ENCODE assay signal across 9 cellular contexts in the genomic region with DNA sequence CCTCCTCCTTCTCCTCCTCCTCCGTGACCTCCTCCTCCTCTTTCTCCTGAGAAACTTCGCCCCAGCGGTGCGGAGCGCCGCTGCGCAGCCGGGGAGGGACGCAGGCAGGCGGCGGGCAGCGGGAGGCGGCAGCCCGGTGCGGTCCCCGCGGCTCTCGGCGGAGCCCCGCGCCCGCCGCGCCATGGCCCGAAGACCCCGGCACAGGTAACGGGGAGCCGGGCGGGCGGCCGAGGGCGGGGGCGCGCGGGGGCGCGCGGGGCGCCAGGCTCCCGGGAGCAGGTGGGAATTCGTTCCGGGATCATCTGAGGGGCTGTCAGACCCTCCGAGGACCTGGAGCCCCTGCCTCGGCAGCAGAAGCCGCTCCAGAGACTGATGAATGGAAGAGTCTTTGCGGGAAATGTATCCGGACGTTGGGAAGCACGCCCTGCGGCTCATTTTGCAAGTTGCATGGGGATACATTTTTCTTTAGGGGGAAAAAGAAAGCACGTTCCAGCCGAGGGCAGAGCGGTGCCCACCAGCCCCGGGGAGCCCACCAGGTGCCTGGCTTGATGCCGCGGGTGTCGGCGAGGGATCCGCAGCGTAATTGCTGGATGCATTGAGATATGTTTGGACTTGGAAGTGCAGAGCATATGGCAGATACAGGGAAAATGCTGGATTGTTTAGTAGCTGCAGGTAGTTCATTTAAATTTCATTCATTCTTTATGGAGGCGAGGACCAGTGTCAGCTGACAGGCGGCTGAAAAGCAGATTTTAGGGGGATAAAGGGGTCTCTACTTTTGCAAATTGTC. TPM values are rescaled to one million over a fixed set of nuclear protein-coding genes. Genes with fewer than 3 reads are reported as not detected.
DNase-seq lines count a peak whose midpoint lies in the region; ATAC-seq, FAIRE-seq and TF ChIP-seq lines count a peak whose summit lies in the region.
"Had no signal": no experiment of that assay in that cellular context is flagged by ENCODE, and none has a peak within 500 bp of the region (broad histone marks: within the 10 kb centered on the region; RNA-seq: fewer than 3 reads in every experiment).

No MANE protein-coding gene starts in this region.

- peak overlapping the region; percentile 55 for H3K4me3 ChIP-seq in astrocyte of the cerebellum (ENCODE audit: low read depth, low read length)
- peak overlapping the region; percentile 52 to 66 for H3K4me3 ChIP-seq in kidney (ENCODE audit: low read length in 2 of 2)

- DNase-seq in AG08396 (ENCODE audit: low spot score) (peak; percentile 33), GM20000 (ENCODE audit: low spot score) (peak; percentile 21), NCI-H524 treated with DMSO at 0.1 percent for 48 hours (lab: John Stamatoyannopoulos, UW) (peak; percentile 4), astrocyte of the cerebellum (ENCODE audit: low read depth) (no peak), kidney (no peak), dedifferentiated amniotic fluid mesenchymal stem cell (ENCODE audit: extremely low spot score) (no peak)
- DNase-seq in stimulated activated naive CD8-positive, alpha-beta T cell treated with anti-CD3 and anti-CD28 coated beads, Interleukin-15, amount 100 ng/mL, for 72 hours = peak; percentile 32 to 40

- H3K4me3 Mint-ChIP-seq in stimulated activated naive CD8-positive, alpha-beta T cell treated with anti-CD3 and anti-CD28 coated beads, Interleukin-15, amount 100 ng/mL, for 72 hours = peak overlapping the region; percentile 96 to 98

- TF ChIP-seq CTCF in GM20000 (IDR thresholded peaks at IDR 0.05; ENCODE audit: extremely low read depth, missing control alignments) (no peak), astrocyte of the cerebellum (IDR thresholded peaks at IDR 0.05; ENCODE audit: low read depth, low read length, missing control alignments) (no peak), kidney (IDR thresholded peaks at IDR 0.05; ENCODE audit: borderline replicate concordance, extremely low read depth, insufficient read depth) (no peak)

- H3K9me3 ChIP-seq in kidney (ENCODE audit: control insufficient read depth in 1 of 2, low read length in 2 of 2) = no peaks in the 10 kb centered on the region

- in situ Hi-C loops in astrocyte of the cerebellum (cut with HindIII; ENCODE audit: low sequenced_read_pairs) = no loop called here

- no peaks in the 10 kb centered on the region for H3K36me3 ChIP-seq in kidney (ENCODE audit: control insufficient read depth in 1 of 2, insufficient read depth in 2 of 2, low read length in 2 of 2)

- ATAC-seq in stimulated activated naive CD8-positive, alpha-beta T cell treated with anti-CD3 and anti-CD28 coated beads, Interleukin-15, amount 100 ng/mL, for 72 hours = no peak
- ATAC-seq in HG02623 (IDR thresholded peaks at IDR 0.05; ENCODE audit: unreplicated experiment) = no peak

- peaks cover 8 to 14% of the 10 kb centered on the region in 2 donors for H3K4me1 ChIP-seq in kidney (ENCODE audit: control insufficient read depth in 1 of 2, insufficient read depth in 1 of 2, low read depth in 1 of 2, low read length in 2 of 2)

- H3K27ac Mint-ChIP-seq in stimulated activated naive CD8-positive, alpha-beta T cell treated with anti-CD3 and anti-CD28 coated beads, Interleukin-15, amount 100 ng/mL, for 72 hours = peak overlapping the region; percentile 96 to 98

- peaks cover 47% of the 10 kb centered on the region for H3K4me1 Mint-ChIP-seq in stimulated activated naive CD8-positive, alpha-beta T cell treated with anti-CD3 and anti-CD28 coated beads, Interleukin-15, amount 100 ng/mL, for 72 hours

- no peaks in the 10 kb centered on the region for H3K9me3 Mint-ChIP-seq in stimulated activated naive CD8-positive, alpha-beta T cell treated with anti-CD3 and anti-CD28 coated beads, Interleukin-15, amount 100 ng/mL, for 72 hours

- H3K27me3 Mint-ChIP-seq in stimulated activated naive CD8-positive, alpha-beta T cell treated with anti-CD3 and anti-CD28 coated beads, Interleukin-15, amount 100 ng/mL, for 72 hours = no peaks in the 10 kb centered on the region

- intact Hi-C loops in kidney (cut with DNase I) = no loop called here

- H3K9ac ChIP-seq in kidney (ENCODE audit: low read length in 2 of 2) = no peak overlapping the region

- H3K27ac ChIP-seq in kidney (ENCODE audit: low read depth in 2 of 2, low read length in 2 of 2) = no peak overlapping the region

- FAIRE-seq in kidney (lab: Jason Lieb, UNC) = no peak
- FAIRE-seq: islet of Langerhans had no signal

RNA-seq across cellular contexts. Expression of gene MYB, which starts 0.4 kb away (rescaled TPM):
- total RNA-seq in kidney = 1.3 TPM
- polyA plus RNA-seq in kidney (ENCODE audit: insufficient read depth, low read depth, low replicate concordance) = not detected

Comparison
In these comparisons a context has a peak if more than half of its experiments do, and no peak if none do; other contexts are left out.
1. DNase-seq: peak in AG08396 (single experiment), GM20000 (single experiment), NCI-H524 treated with DMSO at 0.1 percent for 48 hours (single experiment) and stimulated activated naive CD8-positive, alpha-beta T cell treated with anti-CD3 and anti-CD28 coated beads, Interleukin-15, amount 100 ng/mL, for 72 hours (2 of 2); none in astrocyte of the cerebellum (single experiment), kidney (single experiment) and dedifferentiated amniotic fluid mesenchymal stem cell (single experiment).